In the genomic region with DNA sequence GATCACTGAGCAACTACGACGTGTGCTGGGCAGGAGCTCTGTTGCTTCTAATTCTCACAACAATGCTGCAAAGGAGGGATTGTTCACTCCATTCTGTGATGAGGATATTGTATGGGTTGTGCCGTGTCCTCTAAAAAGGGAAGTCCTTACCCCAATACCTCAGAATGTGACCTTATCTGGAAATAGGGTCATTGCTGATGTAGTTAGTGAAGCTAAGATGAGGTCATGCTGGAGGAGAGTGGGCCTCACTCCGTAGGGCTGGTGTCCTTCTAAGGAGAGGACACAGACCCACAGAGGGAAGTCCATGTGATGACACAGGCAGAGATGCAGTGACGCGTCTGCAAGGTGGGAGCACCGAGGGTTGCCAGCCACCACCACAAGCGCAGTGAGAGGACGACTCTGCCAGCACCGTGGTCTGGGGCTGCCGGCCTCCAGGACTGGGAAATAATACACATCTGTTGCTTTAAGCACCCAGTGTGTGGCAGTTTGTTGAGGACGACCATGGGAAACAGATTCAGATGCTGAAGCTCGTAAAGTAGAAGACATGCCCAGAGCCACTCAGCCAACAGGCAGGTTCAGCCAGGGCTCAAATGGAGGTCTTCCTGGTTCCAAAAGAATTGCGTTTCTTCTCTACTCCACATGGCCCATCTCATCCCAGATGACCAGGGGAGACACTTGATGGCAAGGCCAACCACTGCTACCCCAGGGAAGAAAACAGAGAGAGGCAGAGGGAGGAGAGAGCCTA, we compare ENCODE assay signal across 1 cellular context.
TF ChIP-seq lines count a peak whose summit lies in the region.

No MANE protein-coding gene starts in this region.

TF ChIP-seq in GM12878, 131 proteins besides CTCF, POLR2A, EP300 and RAD21:
- peak; percentile 64; the same call in 1 of the 2 replicates for TF ChIP-seq SPI1 (IDR thresholded peaks at IDR 0.05; ENCODE audit: borderline replicate concordance, insufficient read depth, low read depth, low read length)
- TF ChIP-seq SREBF2 (IDR thresholded peaks at IDR 0.05; ENCODE audit: low read length) = no peak
- 0 out of 2 replicates have a peak, but pooled peaks have one; percentile 29 for TF ChIP-seq CREM (IDR thresholded peaks at IDR 0.05; ENCODE audit: low read depth)
- TF ChIP-seq, protein P1, sequence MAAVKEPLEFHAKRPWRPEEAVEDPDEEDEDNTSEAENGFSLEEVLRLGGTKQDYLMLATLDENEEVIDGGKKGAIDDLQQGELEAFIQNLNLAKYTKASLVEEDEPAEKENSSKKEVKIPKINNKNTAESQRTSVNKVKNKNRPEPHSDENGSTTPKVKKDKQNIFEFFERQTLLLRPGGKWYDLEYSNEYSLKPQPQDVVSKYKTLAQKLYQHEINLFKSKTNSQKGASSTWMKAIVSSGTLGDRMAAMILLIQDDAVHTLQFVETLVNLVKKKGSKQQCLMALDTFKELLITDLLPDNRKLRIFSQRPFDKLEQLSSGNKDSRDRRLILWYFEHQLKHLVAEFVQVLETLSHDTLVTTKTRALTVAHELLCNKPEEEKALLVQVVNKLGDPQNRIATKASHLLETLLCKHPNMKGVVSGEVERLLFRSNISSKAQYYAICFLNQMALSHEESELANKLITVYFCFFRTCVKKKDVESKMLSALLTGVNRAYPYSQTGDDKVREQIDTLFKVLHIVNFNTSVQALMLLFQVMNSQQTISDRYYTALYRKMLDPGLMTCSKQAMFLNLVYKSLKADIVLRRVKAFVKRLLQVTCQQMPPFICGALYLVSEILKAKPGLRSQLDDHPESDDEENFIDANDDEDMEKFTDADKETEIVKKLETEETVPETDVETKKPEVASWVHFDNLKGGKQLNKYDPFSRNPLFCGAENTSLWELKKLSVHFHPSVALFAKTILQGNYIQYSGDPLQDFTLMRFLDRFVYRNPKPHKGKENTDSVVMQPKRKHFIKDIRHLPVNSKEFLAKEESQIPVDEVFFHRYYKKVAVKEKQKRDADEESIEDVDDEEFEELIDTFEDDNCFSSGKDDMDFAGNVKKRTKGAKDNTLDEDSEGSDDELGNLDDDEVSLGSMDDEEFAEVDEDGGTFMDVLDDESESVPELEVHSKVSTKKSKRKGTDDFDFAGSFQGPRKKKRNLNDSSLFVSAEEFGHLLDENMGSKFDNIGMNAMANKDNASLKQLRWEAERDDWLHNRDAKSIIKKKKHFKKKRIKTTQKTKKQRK (IDR thresholded peaks at IDR 0.05; ENCODE audit: low read depth, low read length) = no peak
- peak in 1 of 2 experiments; percentile 63; a peak in 2 of 4 replicates for TF ChIP-seq SRF (IDR thresholded peaks at IDR 0.05; ENCODE audit: low read depth in 2 of 2, low read length in 2 of 2)
- peak; percentile 23; the same call in 1 of the 2 replicates for TF ChIP-seq ATF7 (IDR thresholded peaks at IDR 0.05; ENCODE audit: low read depth)
